Comparison of ENCODE assay signal across 23 cellular contexts in the genomic region with DNA sequence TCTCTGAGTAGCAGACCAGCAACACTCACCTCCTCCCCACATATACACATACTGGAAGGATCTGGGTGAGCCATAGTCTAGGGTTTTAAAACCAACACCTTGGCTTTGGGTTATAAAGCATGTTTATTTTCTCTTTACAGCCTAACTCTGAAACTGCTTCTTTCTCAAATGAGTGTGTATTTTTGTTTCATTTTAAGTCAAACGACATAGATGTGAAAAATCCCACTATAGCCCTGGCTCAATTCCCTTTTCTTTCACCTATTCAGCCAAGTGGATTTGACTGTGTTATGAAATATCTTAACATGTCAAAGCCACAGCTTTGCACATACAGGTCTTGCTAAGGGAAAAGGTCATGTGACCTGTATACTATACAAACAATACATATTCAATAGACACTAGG. TPM values are rescaled to one million over a fixed set of nuclear protein-coding genes. Genes with fewer than 3 reads are reported as not detected.
DNase-seq lines count a peak whose midpoint lies in the region; ATAC-seq, FAIRE-seq and TF ChIP-seq lines count a peak whose summit lies in the region.
"Had no signal": no experiment of that assay in that cellular context is flagged by ENCODE, and none has a peak within 500 bp of the region (broad histone marks: within the 10 kb centered on the region; RNA-seq: fewer than 3 reads in every experiment).

No MANE protein-coding gene starts in this region.

- DNase-seq in GM12891 (ENCODE audit: insufficient read length, low spot score), result no peak
- DNase-seq in left lobe of liver (ENCODE audit: low spot score), result no peak
- DNase-seq in retina, result no peak
- DNase-seq in GM10248 (ENCODE audit: extremely low spot score), result no peak
- DNase-seq: activated CD4-positive, alpha-beta T cell treated with anti-CD3 and anti-CD28 coated beads, Interleukin-2, amount 50 U/mL, for 1 hour; activated CD8-positive, alpha-beta memory T cell treated with anti-CD3 and anti-CD28 coated beads, Interleukin-2, amount 50 U/mL, for 48 hours; activated gamma-delta T cell; adrenal gland; central memory CD4-positive, alpha-beta T cell; DMS153; left ventricle myocardium inferior; NCI-H1417 treated with DMSO at 0.1 percent for 48 hours; NCI-H526 treated with DMSO at 0.1 percent for 48 hours; stimulated activated naive B cell treated with anti-CD40 and anti-IgM and Interleukin-4, amounts not matched to agents 10 μg/mL and 1 μg/mL and 100 μg/mL, for 72 hours; T-cell; thyroid gland had no signal

- FAIRE-seq in GM12891 (lab: Jason Lieb, UNC), result peak; percentile 63

- ATAC-seq in GM19328 (IDR thresholded peaks at IDR 0.05; ENCODE audit: unreplicated experiment) (peak; percentile 63), GM21786 (IDR thresholded peaks at IDR 0.05; ENCODE audit: unreplicated experiment) (peak; percentile 71), HG03108 (IDR thresholded peaks at IDR 0.05; ENCODE audit: unreplicated experiment) (peak; percentile 76), left lobe of liver (no peak), HG02840 (IDR thresholded peaks at IDR 0.05; ENCODE audit: low FRiP score, unreplicated experiment) (no peak)
- ATAC-seq: esophagus mucosa; Right ventricle myocardium inferior; stimulated activated naive B cell treated with anti-CD40 and anti-IgM and Interleukin-4, amounts not matched to agents 10 μg/mL and 1 μg/mL and 100 μg/mL, for 72 hours; T-cell had no signal

- no peak for TF ChIP-seq CTCF in GM10248 (IDR thresholded peaks at IDR 0.05; ENCODE audit: control extremely low read depth, extremely low read depth, low read depth, missing control alignments)

- TF ChIP-seq POLR2A in GM12891 (IDR thresholded peaks at IDR 0.05; ENCODE audit: low read depth, low read length), result no peak

- CTCF ChIA-PET in GM10248 (lab: Yijun Ruan, JAX), result no interaction called here

- POLR2A ChIA-PET in GM10248 (lab: Yijun Ruan, JAX), result no interaction called here

TF ChIP-seq in GM12891, 5 proteins besides CTCF, POLR2A, EP300 and RAD21:
- peak; percentile 36; the same call in 1 of the 2 replicates for TF ChIP-seq SPI1 (IDR thresholded peaks at IDR 0.05; ENCODE audit: low read depth, low read length)
- TF ChIP-seq TAF1 (IDR thresholded peaks at IDR 0.05; ENCODE audit: low read depth, low read length), result no peak
- no peak for TF ChIP-seq PAX5 (IDR thresholded peaks at IDR 0.05; ENCODE audit: insufficient read depth, low read length, severe bottlenecking)

RNA-seq across cellular contexts. Expression of gene NEXMIF, which starts 13.8 kb away (rescaled TPM):
- 1.8 TPM for polyA plus RNA-seq in GM12891 (2012; ENCODE audit: low read depth, missing spikeins)
- total RNA-seq in left lobe of liver, result 0.03 TPM
- total RNA-seq: A172 had no signal

Comparison
In these comparisons a context has a peak if more than half of its experiments do, and no peak if none do; other contexts are left out.
1. ATAC-seq: peak in GM19328 (single experiment), GM21786 (single experiment) and HG03108 (single experiment); none in left lobe of liver (single experiment) and HG02840 (single experiment).